Comparison of ENCODE assay signal across 30 cellular contexts in genomic region chr5:74627511-74628120, GRCh38. TPM values are rescaled to one million over a fixed set of nuclear protein-coding genes. Genes with fewer than 3 reads are reported as not detected.
DNase-seq lines count a peak whose midpoint lies in the region; FAIRE-seq and TF ChIP-seq lines count a peak whose summit lies in the region.
"Had no signal": no experiment of that assay in that cellular context is flagged by ENCODE, and none has a peak within 500 bp of the region (broad histone marks: within the 10 kb centered on the region; RNA-seq: fewer than 3 reads in every experiment).

No MANE protein-coding gene starts in this region.

- no peak overlapping the region for H2BK12ac ChIP-seq in trophoblast cell (ENCODE audit: low read length)

- WGBS in trophoblast cell (ENCODE audit: extremely low coverage, insufficient coverage, insufficient read length): no CpG with 5 or more reads among the region's 4 CpGs

- peak overlapping the region; percentile 46 to 100 (median 89) for H3K27ac Mint-ChIP-seq in immature natural killer cell
- no peak overlapping the region for H3K27ac Mint-ChIP-seq in mesothelial cell of epicardium
- H3K27ac Mint-ChIP-seq: activated B cell treated with CpG ODN at 0.5 μM for 24 hours, B cell had no signal

- DNase-seq in NCI-H748 (lab: John Stamatoyannopoulos, UW; ENCODE audit: unreplicated experiment): peak; percentile 52
- DNase-seq in NCI-H748 treated with DMSO at 0.1 percent for 48 hours (lab: John Stamatoyannopoulos, UW): no peak
- DNase-seq in PC-9: no peak
- DNase-seq in immature natural killer cell: peak in 1 of 3 donors; percentile 28
- DNase-seq in trophoblast cell: no peak
- no peak for DNase-seq in D721Med (ENCODE audit: insufficient read length, low spot score)
- no peak for DNase-seq in amygdala (lab: John Stamatoyannopoulos, UW)
- no peak for DNase-seq in mesothelial cell of epicardium (ENCODE audit: low spot score in 2 of 2, unreplicated experiment in 2 of 2)
- DNase-seq: activated B cell treated with CpG ODN at 0.5 μM for 24 hours; activated CD4-positive, alpha-beta T cell treated with anti-CD3 and anti-CD28 coated beads, Interleukin-2, amount 50 U/mL, for 1 hour; activated naive CD4-positive, alpha-beta T cell treated with Interleukin-2 at 50 U/mL for 16 hours; effector memory CD4-positive, alpha-beta T cell; GF-D8; heart right ventricle; left cardiac atrium; NCI-H1105 treated with DMSO at 0.1 percent for 48 hours; NCI-H2081; NCI-H446; NK-92 treated with Interleukin-12 subunit alpha and Interleukin-12 subunit beta, amount 100 ng/mL, for 24 hours; occipital lobe; PC-3; SHP77; spleen had no signal

- peak overlapping the region in 4 of 5 donors; percentile 13 to 84 (median 23) for H3K4me3 Mint-ChIP-seq in immature natural killer cell
- no peak overlapping the region for H3K4me3 Mint-ChIP-seq in mesothelial cell of epicardium
- H3K4me3 Mint-ChIP-seq: activated B cell treated with CpG ODN at 0.5 μM for 24 hours, B cell had no signal

- H3K79me1 ChIP-seq in trophoblast cell (ENCODE audit: low read length): peaks cover 12% of the 10 kb centered on the region

- H3K4me3 ChIP-seq in PC-9 (no peak overlapping the region), trophoblast cell (ENCODE audit: low read depth, low read length) (no peak overlapping the region)
- H3K4me3 ChIP-seq: heart right ventricle, K562, spleen, tibial nerve had no signal

- H3K79me2 ChIP-seq in PC-9 (ENCODE audit: low read depth) (peaks cover 59% of the 10 kb centered on the region), trophoblast cell (ENCODE audit: control insufficient read depth, insufficient read depth, low read length, poor library complexity) (peaks cover 2% of the 10 kb centered on the region)

- no peak overlapping the region for H2BK120ac ChIP-seq in trophoblast cell (ENCODE audit: insufficient read depth, low read length, poor library complexity)

- H3K4me2 ChIP-seq in PC-9 (no peak overlapping the region), trophoblast cell (ENCODE audit: low read length) (no peak overlapping the region)

- POLR2A ChIA-PET in PC-9 (lab: Charles Lee; ENCODE audit: unreplicated experiment): interaction anchor here (0.7 kb wide), 1 partner anchor 198 kb away, joined by 3 read pairs; no protein-coding TSS in a partner anchor

- H4K8ac ChIP-seq in trophoblast cell (ENCODE audit: low read depth, low read length): no peak overlapping the region

- CTCF ChIA-PET in PC-9 (lab: Charles Lee): no interaction called here

- no peak overlapping the region for H3K4ac ChIP-seq in trophoblast cell (ENCODE audit: low read depth, low read length)

- H3K4me1 ChIP-seq in PC-9 (replicated peaks; ENCODE audit: insufficient read depth) (peaks cover 95% of the 10 kb centered on the region), trophoblast cell (ENCODE audit: control insufficient read depth in 1 of 2, insufficient read depth in 2 of 2, low read length in 2 of 2) (peaks cover 6 to 17% of the 10 kb centered on the region in 2 experiments)

- no peak overlapping the region for H3K9ac ChIP-seq in trophoblast cell (ENCODE audit: low read length)

- H4K20me1 ChIP-seq in PC-9 (ENCODE audit: insufficient read depth): peaks cover 3% of the 10 kb centered on the region; the same call in 1 of the 2 replicates

- H3F3A ChIP-seq in PC-9 (ENCODE audit: insufficient read depth, low read depth): peaks cover 75% of the 10 kb centered on the region

- H2AFZ ChIP-seq in PC-9 (no peak overlapping the region), trophoblast cell (ENCODE audit: insufficient read depth, low read length, poor library complexity) (no peak overlapping the region)

- no peak overlapping the region for H3K18ac ChIP-seq in trophoblast cell (ENCODE audit: low read length)

- intact Hi-C loops in PC-9 (cut with micrococcal nuclease; ENCODE audit: unreplicated experiment): no loop called here

- H4K12ac ChIP-seq in trophoblast cell (ENCODE audit: low read depth, low read length): no peak overlapping the region

- H2BK5ac ChIP-seq in trophoblast cell (ENCODE audit: low read depth, low read length, poor library complexity): no peak overlapping the region

- H2AK5ac ChIP-seq in trophoblast cell (ENCODE audit: low read length): no peak overlapping the region

- H3K9me3 ChIP-seq in PC-9 (ENCODE audit: insufficient read depth, low read depth) (no peaks in the 10 kb centered on the region), trophoblast cell (ENCODE audit: insufficient read depth, low read depth, low read length) (no peaks in the 10 kb centered on the region)
- H3K9me3 ChIP-seq: tibial nerve had no signal

- H3K27me3 ChIP-seq in PC-9 (ENCODE audit: insufficient read depth, low read depth) (no peaks in the 10 kb centered on the region), trophoblast cell (ENCODE audit: insufficient read depth, low read length) (no peaks in the 10 kb centered on the region)
- H3K27me3 ChIP-seq: heart right ventricle, spleen, tibial nerve had no signal

- H3K36me3 Mint-ChIP-seq in immature natural killer cell (peaks cover 0 to 3% (median 0%) of the 10 kb centered on the region in 3 donors), mesothelial cell of epicardium (peaks cover 37% of the 10 kb centered on the region)

- H3K9me3 Mint-ChIP-seq in immature natural killer cell: no peaks in the 10 kb centered on the region
- no peaks in the 10 kb centered on the region for H3K9me3 Mint-ChIP-seq in mesothelial cell of epicardium
- H3K9me3 Mint-ChIP-seq: activated B cell treated with CpG ODN at 0.5 μM for 24 hours had no signal

- FAIRE-seq in D721Med (lab: Jason Lieb, UNC): no peak
- FAIRE-seq: bronchial epithelial cell, colon, GM19239, H54, K562 had no signal

- no peak overlapping the region for H4K91ac ChIP-seq in trophoblast cell (ENCODE audit: low read depth, low read length)

- H3K27me3 Mint-ChIP-seq in immature natural killer cell (ENCODE audit: low read depth in 3 of 3) (peaks cover 4 to 43% (median 10%) of the 10 kb centered on the region in 3 donors), mesothelial cell of epicardium (ENCODE audit: low read depth) (no peaks in the 10 kb centered on the region)

- peaks cover 48% of the 10 kb centered on the region for H3K36me3 ChIP-seq in PC-9 (ENCODE audit: low read depth)
- peaks cover 8 to 45% of the 10 kb centered on the region in 2 experiments for H3K36me3 ChIP-seq in trophoblast cell (ENCODE audit: control insufficient read depth in 1 of 2, insufficient read depth in 2 of 2, low read length in 2 of 2)
- H3K36me3 ChIP-seq: tibial nerve had no signal

- H3K4me1 Mint-ChIP-seq in immature natural killer cell: peaks cover 49 to 51% of the 10 kb centered on the region in 2 donors
- peaks cover 52% of the 10 kb centered on the region for H3K4me1 Mint-ChIP-seq in mesothelial cell of epicardium

- H3K23ac ChIP-seq in trophoblast cell (ENCODE audit: low read length): no peak overlapping the region

- peak overlapping the region; percentile 94; the same call in 1 of the 2 replicates for H3K27ac ChIP-seq in PC-9
- H3K27ac ChIP-seq in trophoblast cell (ENCODE audit: low read depth, low read length): peak overlapping the region; percentile 4
- H3K27ac ChIP-seq: heart right ventricle, spleen, tibial nerve had no signal

- H3K9me2 ChIP-seq in PC-9 (ENCODE audit: insufficient read depth): no peaks in the 10 kb centered on the region

- TF ChIP-seq CTCF in PC-9 (conservative IDR thresholded peaks at IDR 0.05): no peak
- TF ChIP-seq CTCF in D721Med (IDR thresholded peaks at IDR 0.05; ENCODE audit: insufficient read depth, missing control alignments): no peak
- TF ChIP-seq CTCF in mesothelial cell of epicardium (IDR thresholded peaks at IDR 0.05; ENCODE audit: unreplicated experiment): no peak

- H3K14ac ChIP-seq in trophoblast cell (ENCODE audit: low read length): no peak overlapping the region

- BruUV-seq in PC-9 (replicated peaks; lab: Mats Ljungman, UMichigan): no TSS peak

RNA-seq across cellular contexts. Expression of gene ENC1, which starts 12.9 kb away (rescaled TPM):
- 38.8 and 53.6 TPM in 2 replicates for total RNA-seq in PC-9 (2021)
- polyA plus RNA-seq in immature natural killer cell: 10 to 100 TPM in 2 of 3 donors, 1 to 10 TPM in 1; 5.4 to 17.2 (median 12.7) TPM
- polyA plus RNA-seq in trophoblast cell (2013): 143 and 145 TPM in 2 replicates
- total RNA-seq in mesothelial cell of epicardium: 123 to 129 TPM (median 125 TPM) in 3 replicates

RNA-seq across cellular contexts. Expression of gene HEXB, which starts 57.4 kb away (rescaled TPM):
- 84.6 and 92.3 TPM in 2 replicates for total RNA-seq in PC-9 (2021)
- polyA plus RNA-seq in immature natural killer cell: 100 to 1,000 TPM; 122 to 199 (median 128) TPM
- polyA plus RNA-seq in trophoblast cell (2013): 56.0 and 58.6 TPM in 2 replicates
- total RNA-seq in mesothelial cell of epicardium: 57.5 to 62.5 TPM (median 58.3 TPM) in 3 replicates
